Comparison of ENCODE assay signal across 1 cellular context in the genomic region with DNA sequence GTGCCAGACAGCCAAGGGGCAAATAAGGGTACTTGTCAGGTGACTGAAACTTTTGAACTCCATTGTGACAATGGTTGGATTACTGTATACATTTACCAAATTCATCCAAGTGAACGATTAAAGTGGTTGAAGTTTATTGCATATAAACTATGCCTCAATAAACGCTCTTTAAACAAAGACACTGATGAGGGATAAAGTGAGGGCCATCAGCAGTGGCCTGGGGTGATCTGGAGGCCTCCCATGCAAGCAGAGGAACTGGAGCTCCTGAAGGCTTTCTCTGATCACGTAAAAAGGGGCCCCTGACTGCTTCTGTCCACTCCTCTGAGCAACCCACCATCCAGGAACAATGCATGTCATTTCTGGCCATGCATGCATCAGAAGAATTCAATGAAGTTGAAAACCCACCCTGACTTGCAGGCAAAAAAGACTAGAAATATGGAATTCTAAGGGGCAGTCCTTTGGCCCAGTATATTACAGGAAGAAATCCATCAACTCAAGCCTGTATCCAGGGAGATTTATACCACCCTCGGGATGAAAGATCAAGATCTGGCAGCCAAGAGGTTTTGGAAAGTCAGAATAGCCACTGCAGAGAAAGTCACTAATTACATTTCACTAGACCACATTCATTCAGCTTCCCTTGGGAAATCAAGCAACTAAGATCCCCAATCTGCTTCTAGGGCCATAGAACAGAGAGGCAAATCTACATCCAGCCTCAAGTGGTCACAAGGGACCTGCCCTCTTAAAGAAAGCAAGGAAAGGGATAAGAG.
TF ChIP-seq lines count a peak whose summit lies in the region.

No MANE protein-coding gene starts in this region.

TF ChIP-seq in HEK293, 187 proteins besides CTCF, POLR2A, EP300 and RAD21 (continued from another document):
- TF ChIP-seq, protein P1, sequence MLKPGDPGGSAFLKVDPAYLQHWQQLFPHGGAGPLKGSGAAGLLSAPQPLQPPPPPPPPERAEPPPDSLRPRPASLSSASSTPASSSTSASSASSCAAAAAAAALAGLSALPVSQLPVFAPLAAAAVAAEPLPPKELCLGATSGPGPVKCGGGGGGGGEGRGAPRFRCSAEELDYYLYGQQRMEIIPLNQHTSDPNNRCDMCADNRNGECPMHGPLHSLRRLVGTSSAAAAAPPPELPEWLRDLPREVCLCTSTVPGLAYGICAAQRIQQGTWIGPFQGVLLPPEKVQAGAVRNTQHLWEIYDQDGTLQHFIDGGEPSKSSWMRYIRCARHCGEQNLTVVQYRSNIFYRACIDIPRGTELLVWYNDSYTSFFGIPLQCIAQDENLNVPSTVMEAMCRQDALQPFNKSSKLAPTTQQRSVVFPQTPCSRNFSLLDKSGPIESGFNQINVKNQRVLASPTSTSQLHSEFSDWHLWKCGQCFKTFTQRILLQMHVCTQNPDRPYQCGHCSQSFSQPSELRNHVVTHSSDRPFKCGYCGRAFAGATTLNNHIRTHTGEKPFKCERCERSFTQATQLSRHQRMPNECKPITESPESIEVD (tag by site-specific recombination; IDR thresholded peaks at IDR 0.05), result peak; percentile 30
- peak; percentile 71; the same call in 1 of the 2 replicates for TF ChIP-seq ZNF10 (tag by site-specific recombination; IDR thresholded peaks at IDR 0.05)
- TF ChIP-seq ZNF239 (tag by site-specific recombination; IDR thresholded peaks at IDR 0.05), result no peak
- no peak for TF ChIP-seq ZNF514 (tag by site-specific recombination; IDR thresholded peaks at IDR 0.05)
TF ChIP-seq in HEK293: peak in this region for 4.
